In the genomic region with DNA sequence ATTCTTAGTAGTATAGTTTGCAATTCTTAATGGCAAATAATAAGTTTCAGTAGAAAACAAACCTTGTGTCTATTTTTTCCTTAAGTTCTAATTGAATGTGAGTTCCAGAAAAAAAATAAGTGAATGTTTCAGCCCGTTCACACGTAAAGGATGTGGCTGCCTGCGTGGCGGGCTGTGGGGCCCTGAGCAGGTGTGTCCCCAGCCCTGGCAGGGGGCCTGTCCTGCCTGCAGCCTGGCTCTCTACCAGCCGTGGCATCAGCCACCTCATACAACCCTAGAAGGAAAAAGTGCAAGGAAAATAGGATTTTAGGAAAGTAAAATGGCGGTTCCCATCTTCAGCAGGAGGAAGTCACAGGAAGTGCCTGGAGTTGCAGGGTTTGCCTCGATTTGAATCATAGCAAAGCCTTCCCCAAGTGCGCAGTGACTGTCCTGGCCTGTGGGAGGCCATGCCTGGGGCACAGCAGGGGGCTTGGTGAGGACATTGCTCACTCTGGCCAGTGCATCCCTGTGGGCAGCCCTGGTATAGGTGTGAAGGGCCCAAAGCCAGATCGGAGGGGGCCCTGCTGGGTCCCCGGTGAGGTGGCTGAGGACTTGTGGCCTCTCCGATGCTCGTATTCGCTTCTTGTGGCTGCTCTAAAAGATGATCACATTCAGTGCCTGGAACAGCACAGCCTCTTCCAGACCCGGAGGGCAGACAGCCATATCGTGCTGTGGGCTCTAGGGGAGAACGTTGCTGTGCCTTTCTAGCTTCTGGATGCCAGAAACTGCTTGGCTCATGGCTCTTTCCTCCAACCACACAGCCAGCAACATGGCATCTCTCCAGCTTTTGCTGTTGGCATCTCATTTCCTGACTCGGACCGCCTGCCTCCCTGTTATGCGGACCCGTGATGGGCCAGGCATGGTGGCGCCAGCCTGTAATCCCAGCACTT, we compare ENCODE assay signal across 11 cellular contexts. TPM values are rescaled to one million over a fixed set of nuclear protein-coding genes. Genes with fewer than 3 reads are reported as not detected.
A peak's percentile ranks its signal among the peaks of the same experiment; 100 is the strongest.
DNase-seq lines count a peak whose midpoint lies in the region; ATAC-seq lines count a peak whose summit lies in the region.
"Had no signal": no experiment of that assay in that cellular context is flagged by ENCODE, and none has a peak within 500 bp of the region (broad histone marks: within the 10 kb centered on the region; RNA-seq: fewer than 3 reads in every experiment).

No MANE protein-coding gene starts in this region.

- H3K4me1 Mint-ChIP-seq in activated CD8-positive, alpha-beta memory T cell treated with anti-CD3 and anti-CD28 coated beads, Interleukin-2, amount 10 ng/mL, durations not matched to agents 7 days and 5 days: peaks cover 18% of the 10 kb centered on the region

- H3K9me3 ChIP-seq in skeletal muscle satellite cell (replicated peaks; ENCODE audit: low read length): no peaks in the 10 kb centered on the region

- DNase-seq in activated CD8-positive, alpha-beta memory T cell treated with anti-CD3 and anti-CD28 coated beads, Interleukin-2, amount 10 ng/mL, durations not matched to agents 7 days and 5 days: no peak
- no peak for DNase-seq in activated CD8-positive, alpha-beta memory T cell treated with anti-CD3 and anti-CD28 coated beads, Interleukin-2, amount 50 U/mL, for 4 hours
- peak; percentile 74 for DNase-seq in NCI-H446 treated with DMSO at 0.1 percent for 48 hours (lab: John Stamatoyannopoulos, UW)
- DNase-seq in T1000 (lab: John Stamatoyannopoulos, UW): no peak
- DNase-seq in H4 (ENCODE audit: low spot score): no peak
- DNase-seq: activated CD4-positive, CD25-positive, alpha-beta regulatory T cell; NCI-H1092 had no signal

- no peak for ATAC-seq in activated CD8-positive, alpha-beta memory T cell treated with anti-CD3 and anti-CD28 coated beads, Interleukin-2, amount 10 ng/mL, durations not matched to agents 7 days and 5 days
- ATAC-seq in HG03571 (IDR thresholded peaks at IDR 0.05; ENCODE audit: unreplicated experiment): no peak

- H3K4me1 ChIP-seq in skeletal muscle satellite cell (ENCODE audit: control insufficient read depth, insufficient read depth, low read length): peaks cover 17% of the 10 kb centered on the region

- H3K36me3 Mint-ChIP-seq in activated CD8-positive, alpha-beta memory T cell treated with anti-CD3 and anti-CD28 coated beads, Interleukin-2, amount 10 ng/mL, durations not matched to agents 7 days and 5 days: peaks cover 15% of the 10 kb centered on the region

- CTCF ChIA-PET in activated CD8-positive, alpha-beta memory T cell treated with anti-CD3 and anti-CD28 coated beads, Interleukin-2, amount 10 ng/mL, durations not matched to agents 7 days and 5 days (lab: Charles Lee): no interaction called here

- no peaks in the 10 kb centered on the region for H3K27me3 Mint-ChIP-seq in activated CD8-positive, alpha-beta memory T cell treated with anti-CD3 and anti-CD28 coated beads, Interleukin-2, amount 10 ng/mL, durations not matched to agents 7 days and 5 days

- peak overlapping the region; percentile 23 for H3K9ac ChIP-seq in skeletal muscle satellite cell (ENCODE audit: low read depth, low read length)

- H3K27ac Mint-ChIP-seq in activated CD8-positive, alpha-beta memory T cell treated with anti-CD3 and anti-CD28 coated beads, Interleukin-2, amount 10 ng/mL, durations not matched to agents 7 days and 5 days: peak overlapping the region; percentile 32

- no peaks in the 10 kb centered on the region for H3K9me3 Mint-ChIP-seq in activated CD8-positive, alpha-beta memory T cell treated with anti-CD3 and anti-CD28 coated beads, Interleukin-2, amount 10 ng/mL, durations not matched to agents 7 days and 5 days (ENCODE audit: low read depth)
- H3K9me3 Mint-ChIP-seq: immature natural killer cell had no signal

- H3K4me2 ChIP-seq in skeletal muscle satellite cell (ENCODE audit: low read length): peak overlapping the region; percentile 31

- no peak overlapping the region for H3K4me3 ChIP-seq in skeletal muscle satellite cell (ENCODE audit: low read length)

- H3K27me3 ChIP-seq in skeletal muscle satellite cell (ENCODE audit: control insufficient read depth, insufficient read depth, low read length): no peaks in the 10 kb centered on the region

- peaks cover 82% of the 10 kb centered on the region for H3K36me3 ChIP-seq in skeletal muscle satellite cell (ENCODE audit: insufficient read depth, low read length)

- no peak overlapping the region for H3K4me3 Mint-ChIP-seq in activated CD8-positive, alpha-beta memory T cell treated with anti-CD3 and anti-CD28 coated beads, Interleukin-2, amount 10 ng/mL, durations not matched to agents 7 days and 5 days
- H3K4me3 Mint-ChIP-seq: immature natural killer cell had no signal

- H3K27ac ChIP-seq in cingulate gyrus (ENCODE audit: low read depth, low read length): peak overlapping the region; percentile 77

RNA-seq across cellular contexts. Expression of gene DTYMK, which starts 12.6 kb away (rescaled TPM):
- 10 to 100 TPM; 79.9 to 95.5 TPM for total RNA-seq in activated CD8-positive, alpha-beta memory T cell treated with anti-CD3 and anti-CD28 coated beads, Interleukin-2, amount 10 ng/mL, durations not matched to agents 7 days and 5 days
- total RNA-seq in skeletal muscle satellite cell (2012; rRNA removed): 33.5 and 38.9 TPM in 2 replicates
- 87.5 and 96.1 TPM in 2 replicates for total RNA-seq in H4 (2014; rRNA removed; shearing (Covaris generic))

RNA-seq across cellular contexts. Expression of gene ING5, which starts 27.8 kb away (rescaled TPM):
- total RNA-seq in activated CD8-positive, alpha-beta memory T cell treated with anti-CD3 and anti-CD28 coated beads, Interleukin-2, amount 10 ng/mL, durations not matched to agents 7 days and 5 days: 10 to 100 TPM; 26.3 to 28.0 TPM
- 12.7 and 29.4 TPM in 2 replicates for total RNA-seq in skeletal muscle satellite cell (2012; rRNA removed)
- total RNA-seq in H4 (2014; rRNA removed; shearing (Covaris generic)): 9.1 and 21.8 TPM in 2 replicates

RNA-seq across cellular contexts. Expression of gene ATG4B, which starts 36.6 kb away (rescaled TPM):
- 10 to 100 TPM; 91.4 to 95.3 TPM for total RNA-seq in activated CD8-positive, alpha-beta memory T cell treated with anti-CD3 and anti-CD28 coated beads, Interleukin-2, amount 10 ng/mL, durations not matched to agents 7 days and 5 days
- total RNA-seq in skeletal muscle satellite cell (2012; rRNA removed): 46.4 and 53.7 TPM in 2 replicates
- 65.7 and 72.8 TPM in 2 replicates for total RNA-seq in H4 (2014; rRNA removed; shearing (Covaris generic))

RNA-seq across cellular contexts. Expression of gene THAP4, which starts 37.1 kb away (rescaled TPM):
- 10 to 100 TPM; 38.1 to 39.3 TPM for total RNA-seq in activated CD8-positive, alpha-beta memory T cell treated with anti-CD3 and anti-CD28 coated beads, Interleukin-2, amount 10 ng/mL, durations not matched to agents 7 days and 5 days
- total RNA-seq in skeletal muscle satellite cell (2012; rRNA removed): 50.5 and 60.6 TPM in 2 replicates
- total RNA-seq in H4 (2014; rRNA removed; shearing (Covaris generic)): 30.1 and 39.9 TPM in 2 replicates
